ENCODE assay signal across 14 cellular contexts in the genomic region with DNA sequence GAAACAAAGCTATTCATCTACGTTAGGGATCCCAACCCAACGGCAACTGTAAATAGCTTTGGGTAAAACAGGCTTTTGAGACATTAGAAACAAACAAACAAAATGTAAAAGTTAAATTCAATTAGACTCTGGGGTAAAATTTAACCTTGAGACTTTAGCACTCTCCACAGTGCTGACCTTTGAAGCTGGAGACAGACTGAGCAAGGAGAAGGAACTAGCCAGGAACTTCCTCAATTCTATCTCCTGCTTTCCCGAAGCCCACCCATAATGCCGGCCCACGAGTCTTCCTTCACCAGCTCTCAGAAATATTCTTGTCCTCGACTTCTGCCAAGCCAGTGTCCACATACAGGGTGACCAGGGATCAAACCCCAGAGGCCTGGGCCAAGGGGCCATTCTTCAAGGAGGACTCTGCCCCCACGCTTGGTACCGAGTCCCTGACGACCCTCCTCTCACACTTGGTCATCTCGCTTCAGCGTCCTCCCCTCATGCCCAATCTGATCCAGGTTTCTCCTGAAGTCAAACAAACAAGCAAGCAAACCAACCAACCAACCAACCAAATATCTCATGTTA.
"Had no signal": no experiment of that assay in that cellular context is flagged by ENCODE, and none has a peak within 500 bp of the region (broad histone marks: within the 10 kb centered on the region; RNA-seq: fewer than 3 reads in every experiment).

No MANE protein-coding gene starts in this region.

- H3K27me3 Mint-ChIP-seq: memory B cell had no signal

- H3K9me3 Mint-ChIP-seq: activated T-helper 2 cell treated with anti-CD3 and anti-CD28 coated beads, Interferon-gamma antibody, Interleukin-2, Interleukin-4, amounts not matched to agents 10 μg/mL and 5 μg/mL and 100 μg/mL, durations not matched to agents 14 hours and 24 hours and 36 hours; memory B cell; neural progenitor cell; WTC11 had no signal

- H3K9ac ChIP-seq: neural progenitor cell had no signal

- FAIRE-seq: endometrium, pancreas had no signal

- H3K9me3 ChIP-seq: body of pancreas, pancreas had no signal

- H3K36me3 ChIP-seq: neural progenitor cell, pancreas had no signal

- H3K4me3 Mint-ChIP-seq: activated CD8-positive, alpha-beta T cell treated with anti-CD3 and anti-CD28 coated beads, Interleukin-2, amount 10 ng/mL, durations not matched to agents 7 days and 5 days; memory B cell; neural progenitor cell; WTC11 had no signal

- H3K36me3 Mint-ChIP-seq: WTC11 had no signal

- H3K4me3 ChIP-seq: body of pancreas, neural progenitor cell, pancreas had no signal

- DNase-seq: activated CD4-positive, alpha-beta T cell treated with anti-CD3 and anti-CD28 coated beads for 48 hours; activated CD8-positive, alpha-beta T cell treated with anti-CD3 and anti-CD28 coated beads, Interleukin-2, amount 10 ng/mL, durations not matched to agents 7 days and 5 days; activated naive CD4-positive, alpha-beta T cell treated with anti-CD3 and anti-CD28 coated beads, Interleukin-2, amount 50 U/mL, for 16 hours; body of pancreas; dermis blood vessel endothelial cell; hypothalamus; left colon; pancreas; stimulated activated CD4-positive, alpha-beta T cell treated with anti-CD3 and anti-CD28 coated beads, Interleukin-4, amount 100 ng/mL, for 4 hours had no signal

- H3K27me3 ChIP-seq: body of pancreas, neural progenitor cell, pancreas had no signal

- H3K4me2 ChIP-seq: neural progenitor cell had no signal

- H3K27ac ChIP-seq: body of pancreas, neural progenitor cell, pancreas had no signal

- H3K27ac Mint-ChIP-seq: activated CD8-positive, alpha-beta T cell treated with anti-CD3 and anti-CD28 coated beads, Interleukin-2, amount 10 ng/mL, durations not matched to agents 7 days and 5 days; activated T-helper 2 cell treated with anti-CD3 and anti-CD28 coated beads, Interferon-gamma antibody, Interleukin-2, Interleukin-4, amounts not matched to agents 10 μg/mL and 5 μg/mL and 100 μg/mL, durations not matched to agents 14 hours and 24 hours and 36 hours; memory B cell had no signal
